ENCODE assay signal across 23 cellular contexts in the genomic region with DNA sequence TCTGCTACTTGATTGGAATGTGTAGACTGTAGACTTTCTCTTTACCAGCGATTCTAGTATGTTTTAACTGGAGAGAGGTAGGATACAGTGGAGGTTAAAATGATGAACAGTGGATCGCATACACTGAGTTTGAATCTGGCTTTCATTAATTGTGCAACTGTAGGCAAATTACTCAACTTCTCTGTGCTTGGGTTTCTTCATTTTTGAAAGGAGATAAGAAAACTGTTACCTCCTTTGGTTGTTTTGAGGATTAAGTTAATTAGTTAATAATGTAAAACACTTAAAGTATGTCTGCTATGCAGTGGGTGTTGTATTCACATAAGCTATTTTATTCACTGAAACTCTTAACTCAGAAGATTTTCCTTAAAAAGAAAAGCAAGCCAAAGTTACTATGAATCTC.
"Had no signal": no experiment of that assay in that cellular context is flagged by ENCODE, and none has a peak within 500 bp of the region (broad histone marks: within the 10 kb centered on the region; RNA-seq: fewer than 3 reads in every experiment).

No MANE protein-coding gene starts in this region.

- H3K9me3 ChIP-seq: gastrocnemius medialis, heart right ventricle, transverse colon, vagina had no signal

- H3K27me3 Mint-ChIP-seq: activated CD8-positive, alpha-beta memory T cell treated with anti-CD3 and anti-CD28 coated beads, Interleukin-2, amount 10 ng/mL, durations not matched to agents 7 days and 5 days; naive B cell; T-cell had no signal

- H3K4me3 Mint-ChIP-seq: activated CD8-positive, alpha-beta memory T cell treated with anti-CD3 and anti-CD28 coated beads, Interleukin-2, amount 10 ng/mL, durations not matched to agents 7 days and 5 days; activated naive CD4-positive, alpha-beta T cell treated with anti-CD3 and anti-CD28 coated beads for 36 hours; naive B cell; neural progenitor cell; T-cell had no signal

- H3K4me2 ChIP-seq: neural progenitor cell had no signal

- H3K27ac ChIP-seq: coronary artery, gastrocnemius medialis, heart right ventricle, neural progenitor cell, parathyroid adenoma, transverse colon, vagina, VCaP had no signal

- H3K36me3 ChIP-seq: neural progenitor cell had no signal

- H3K4me1 ChIP-seq: gastrocnemius medialis, heart right ventricle, neural progenitor cell, parathyroid adenoma, vagina had no signal

- H3K9ac ChIP-seq: neural progenitor cell, parathyroid adenoma had no signal

- H3K36me3 Mint-ChIP-seq: activated CD8-positive, alpha-beta memory T cell treated with anti-CD3 and anti-CD28 coated beads, Interleukin-2, amount 10 ng/mL, durations not matched to agents 7 days and 5 days had no signal

- H3K4me1 Mint-ChIP-seq: activated CD8-positive, alpha-beta memory T cell treated with anti-CD3 and anti-CD28 coated beads, Interleukin-2, amount 10 ng/mL, durations not matched to agents 7 days and 5 days; naive B cell; neural progenitor cell; T-cell had no signal

- DNase-seq: activated CD4-positive, alpha-beta T cell treated with anti-CD3 and anti-CD28 coated beads, Interleukin-2, amount 50 U/mL, for 48 hours; activated CD8-positive, alpha-beta memory T cell treated with anti-CD3 and anti-CD28 coated beads, Interleukin-2, amount 10 ng/mL, durations not matched to agents 7 days and 5 days; activated naive CD4-positive, alpha-beta T cell treated with anti-CD3 and anti-CD28 coated beads for 36 hours; activated T-cell treated with anti-CD3 and anti-CD28 coated beads, Interleukin-2, amount 50 U/mL, for 1 hour; caudate nucleus; effector CD4-positive, alpha-beta T cell; gastrocnemius medialis; heart right ventricle; left cardiac atrium; naive B cell; stimulated activated CD4-positive, alpha-beta T cell treated with anti-CD3 and anti-CD28 coated beads, Interleukin-15, amount 100 ng/mL, for 24 hours; stimulated activated CD4-positive, alpha-beta T cell treated with anti-CD3 and anti-CD28 coated beads, Interleukin-4, amount 100 ng/mL, for 1 hour; stimulated activated naive CD8-positive, alpha-beta T cell treated with anti-CD3 and anti-CD28 coated beads, Interleukin-15, Interleukin-2, amounts not matched to agents 100 U/mL and 50 U/mL, for 24 hours; T-cell; T1000; transverse colon had no signal

- H3K9me3 Mint-ChIP-seq: activated naive CD4-positive, alpha-beta T cell treated with anti-CD3 and anti-CD28 coated beads for 36 hours; activated T-helper 2 cell treated with anti-CD3 and anti-CD28 coated beads, Interferon-gamma antibody, Interleukin-2, Interleukin-4, amounts not matched to agents 10 μg/mL and 5 μg/mL and 100 μg/mL, durations not matched to agents 14 hours and 24 hours and 36 hours; naive B cell; neural progenitor cell; T-cell had no signal

- H3K79me2 ChIP-seq: parathyroid adenoma had no signal

- H2AFZ ChIP-seq: neural progenitor cell, parathyroid adenoma had no signal

- H3K4me3 ChIP-seq: coronary artery, gastrocnemius medialis, heart right ventricle, lung, neural progenitor cell, transverse colon, vagina had no signal

- H3K27ac Mint-ChIP-seq: activated CD8-positive, alpha-beta memory T cell treated with anti-CD3 and anti-CD28 coated beads, Interleukin-2, amount 10 ng/mL, durations not matched to agents 7 days and 5 days; activated naive CD4-positive, alpha-beta T cell treated with anti-CD3 and anti-CD28 coated beads for 36 hours; activated T-helper 2 cell treated with anti-CD3 and anti-CD28 coated beads, Interferon-gamma antibody, Interleukin-2, Interleukin-4, amounts not matched to agents 10 μg/mL and 5 μg/mL and 100 μg/mL, durations not matched to agents 14 hours and 24 hours and 36 hours; neural progenitor cell; T-cell had no signal

- H3K27me3 ChIP-seq: gastrocnemius medialis, heart right ventricle, neural progenitor cell, transverse colon, vagina had no signal

- ATAC-seq: activated CD8-positive, alpha-beta memory T cell treated with anti-CD3 and anti-CD28 coated beads, Interleukin-2, amount 10 ng/mL, durations not matched to agents 7 days and 5 days; gastrocnemius medialis; heart right ventricle; left cardiac atrium; stimulated activated naive CD8-positive, alpha-beta T cell treated with anti-CD3 and anti-CD28 coated beads, Interleukin-15, Interleukin-2, amounts not matched to agents 100 U/mL and 50 U/mL, for 24 hours; T-cell had no signal
